ENCODE assay signal across 16 cellular contexts in genomic region chr19:38392707-38393308, GRCh38. TPM values are rescaled to one million over a fixed set of nuclear protein-coding genes. Genes with fewer than 3 reads are reported as not detected.
DNase-seq lines count a peak whose midpoint lies in the region; ATAC-seq, FAIRE-seq and TF ChIP-seq lines count a peak whose summit lies in the region.
"Had no signal": no experiment of that assay in that cellular context is flagged by ENCODE, and none has a peak within 500 bp of the region (broad histone marks: within the 10 kb centered on the region; RNA-seq: fewer than 3 reads in every experiment).

No MANE protein-coding gene starts in this region.

- TF ChIP-seq CTCF in A549 (IDR thresholded peaks at IDR 0.05) = no peak
- TF ChIP-seq CTCF in RWPE1 (conservative IDR thresholded peaks at IDR 0.05; ENCODE audit: low read depth) = no peak
- TF ChIP-seq CTCF in ascending aorta (IDR thresholded peaks at IDR 0.05) = no peak
- no peak for TF ChIP-seq CTCF in testis (IDR thresholded peaks at IDR 0.05)

- TF ChIP-seq POLR2A in A549 (IDR thresholded peaks at IDR 0.05; ENCODE audit: low read length) = no peak
- TF ChIP-seq POLR2A in H54 (IDR thresholded peaks at IDR 0.05; ENCODE audit: low read depth, low read length) = no peak
- no peak for TF ChIP-seq POLR2A in testis (IDR thresholded peaks at IDR 0.05)

- 43% methylated on average over 6 of the region's 6 CpGs for WGBS in A549 (ENCODE audit: missing lambda C conversion rate)
- WGBS in testis, 2 donors = 79 to 81% methylated on average over 6 of the region's 6 CpGs

- peak; percentile 66 to 79 for DNase-seq in A549 (ENCODE audit: low read depth in 1 of 2, low spot score in 1 of 2)
- peak; percentile 68 for DNase-seq in H54 (ENCODE audit: insufficient read length, low spot score)
- DNase-seq in RWPE1 (ENCODE audit: low spot score) = no peak
- peak; percentile 75 for DNase-seq in hepatic stellate cell (ENCODE audit: low spot score)
- DNase-seq in ascending aorta (ENCODE audit: low spot score in 2 of 2) = no peak
- DNase-seq in GM19240 (ENCODE audit: insufficient read length, low spot score) = no peak
- no peak for DNase-seq in testis
- DNase-seq: activated naive CD8-positive, alpha-beta T cell treated with anti-CD3 and anti-CD28 coated beads, Interleukin-2, amount 50 U/mL, for 24 hours; GDM1; MV-4-11; NCI-H446; stimulated activated CD4-positive, alpha-beta T cell treated with anti-CD3 and anti-CD28 coated beads, Interleukin-1b, Interleukin-23, amount 100 ng/mL, for 48 hours had no signal

- H3K4me3 ChIP-seq in A549 (no peak overlapping the region), ascending aorta (no peak overlapping the region), testis (no peak overlapping the region)
- H3K4me3 ChIP-seq: lung had no signal

- H3K4me1 ChIP-seq in A549 (peaks cover 36% of the 10 kb centered on the region), ascending aorta (peaks cover 0 to 10% of the 10 kb centered on the region in 2 donors), testis (peaks cover 12% of the 10 kb centered on the region)

- peak overlapping the region; percentile 62 for H3K4me2 ChIP-seq in A549

- POLR2A ChIA-PET in A549 (lab: Yijun Ruan, JAX) = interaction anchor here (1.8 kb wide), 1 partner anchor 19 kb away, joined by 6 read pairs; the partner anchor contains the start of gene PSMD8
- POLR2A ChIA-PET in RWPE1 (lab: Yijun Ruan, JAX; ENCODE audit: low non-redundant PET) = no interaction called here

- peak; percentile 7 to 17; a peak in 3 of 6 replicates for ATAC-seq in A549
- no peak for ATAC-seq in HG02678 (IDR thresholded peaks at IDR 0.05; ENCODE audit: unreplicated experiment)
- ATAC-seq: activated naive CD8-positive, alpha-beta T cell treated with anti-CD3 and anti-CD28 coated beads, Interleukin-2, amount 50 U/mL, for 24 hours had no signal

- intact Hi-C loops in ascending aorta (cut with DNase I) = loop anchor here (10.0 kb wide), 1 partner anchor 322 kb away; no protein-coding TSS in a partner anchor
- intact Hi-C loops in testis (cut with DNase I; ENCODE audit: low total_unique reads) = no loop called here

- TF ChIP-seq EP300 in A549 (IDR thresholded peaks at IDR 0.05) = no peak

- H3K36me3 ChIP-seq in ascending aorta (peaks cover 0 to 9% of the 10 kb centered on the region in 2 donors), testis (ENCODE audit: low read depth, missing control alignments) (no peaks in the 10 kb centered on the region)

- peak; percentile 98 for FAIRE-seq in A549 (lab: Jason Lieb, UNC)
- FAIRE-seq in H54 (lab: Jason Lieb, UNC) = no peak

- no peak for TF ChIP-seq RAD21 in A549 (conservative IDR thresholded peaks at IDR 0.05 in 1 of 2, IDR thresholded peaks at IDR 0.05 in 1 of 2)

- H3K27ac ChIP-seq in A549 (peak overlapping the region; percentile 61 to 74), RWPE1 (peak overlapping the region; percentile 37), ascending aorta (no peak overlapping the region), testis (no peak overlapping the region)
- H3K27ac ChIP-seq: VCaP had no signal

- H3K27me3 ChIP-seq in ascending aorta = no peaks in the 10 kb centered on the region
- H3K27me3 ChIP-seq in testis = no peaks in the 10 kb centered on the region

- CTCF ChIA-PET in A549 (lab: Yijun Ruan, JAX) = interaction anchor here (0.6 to 12.4 kb wide), 11 partner anchors 8 to 537 kb away, joined by 3 to 254 read pairs (median 4); partner anchors contain the start of genes FAM98C, MRPS12, PSMD8 and SARS2
- CTCF ChIA-PET in RWPE1 (lab: Yijun Ruan, JAX) = interaction anchor here (0.6 kb wide), 1 partner anchor 10 kb away, joined by 3 read pairs; no protein-coding TSS in a partner anchor

- H3K9me3 ChIP-seq in A549 (no peaks in the 10 kb centered on the region), ascending aorta (no peaks in the 10 kb centered on the region), testis (no peaks in the 10 kb centered on the region)

TF ChIP-seq in A549, 52 proteins besides CTCF, POLR2A, EP300 and RAD21 (continues in another document):
- peak; percentile 83; the same call in 1 of the 2 replicates for TF ChIP-seq MYC (IDR thresholded peaks at IDR 0.05; ENCODE audit: borderline replicate concordance, low read length)
- TF ChIP-seq NPAS2 (CRISPR knock-in tag; IDR thresholded peaks at IDR 0.05; ENCODE audit: borderline replicate concordance) = no peak
- TF ChIP-seq MAX (IDR thresholded peaks at IDR 0.05) = peak; percentile 79
- TF ChIP-seq KDM1A (IDR thresholded peaks at IDR 0.05; ENCODE audit: low read depth) = 0 out of 2 replicates have a peak, but pooled peaks have one; percentile 34
- TF ChIP-seq SREBF2 (IDR thresholded peaks at IDR 0.05) = no peak
- no peak for TF ChIP-seq FOSL2 (IDR thresholded peaks at IDR 0.05)
- 0 out of 2 replicates have a peak, but pooled peaks have one; percentile 4 for TF ChIP-seq FOSL2 (CRISPR knock-in tag; IDR thresholded peaks at IDR 0.05)
- no peak for TF ChIP-seq POLR2AphosphoS2 (conservative IDR thresholded peaks at IDR 0.05; ENCODE audit: low read length)
- no peak for TF ChIP-seq ZFP36 (IDR thresholded peaks at IDR 0.05; ENCODE audit: borderline replicate concordance, partially characterized antibody)
- TF ChIP-seq CBX8 (IDR thresholded peaks at IDR 0.05) = no peak
- TF ChIP-seq HOXB5 (CRISPR knock-in tag; IDR thresholded peaks at IDR 0.05) = 0 out of 2 replicates have a peak, but pooled peaks have one; percentile 32
- TF ChIP-seq BCL3 (IDR thresholded peaks at IDR 0.05) = no peak
- no peak for TF ChIP-seq HOXA7 (CRISPR knock-in tag; IDR thresholded peaks at IDR 0.05)
- TF ChIP-seq MAFK (IDR thresholded peaks at IDR 0.05; ENCODE audit: partially characterized antibody) = peak; percentile 28
- TF ChIP-seq CHD4 (IDR thresholded peaks at IDR 0.05; ENCODE audit: borderline replicate concordance) = no peak
- no peak for TF ChIP-seq TP53 (CRISPR knock-in tag; IDR thresholded peaks at IDR 0.05)

RNA-seq across cellular contexts. Expression of gene SPRED3, which starts 4.3 kb away (rescaled TPM):
- polyA plus RNA-seq in A549 (2011; rRNA removed) (3.0 and 3.5 TPM in 2 replicates), A549 (2017; fragmentation: RNase III; extraction: RNeasy Plus Mini Kit Qiagen cat#74134 plus additional on column Dnase treatment) (2.6 to 3.6 TPM (median 2.8 TPM) in 3 replicates), testis (ENCODE audit: insufficient read depth, low read depth, low replicate concordance) (1.7 TPM)
- polyA plus RNA-seq in A549 (2012; cell fraction: cytosol; rRNA removed) = 2.3 and 2.6 TPM in 2 replicates
- polyA plus RNA-seq in A549 (2012; cell fraction: nucleus; rRNA removed) = 11.1 and 12.9 TPM in 2 replicates
- polyA minus RNA-seq in A549 (2011; rRNA and poly(A)+ RNA removed) = 4.0 and 8.1 TPM in 2 replicates
- total RNA-seq in ascending aorta (18.3 TPM), testis (1 to 10 TPM; 2.2 to 2.6 TPM)

RNA-seq across cellular contexts. Expression of gene GGN, which starts 5.0 kb away (rescaled TPM):
- polyA plus RNA-seq in A549 (2011; rRNA removed) = not detected in 2 replicates
- 0.08 and 0.22 TPM in 2 replicates for polyA plus RNA-seq in A549 (2012; cell fraction: cytosol; rRNA removed)
- polyA plus RNA-seq in A549 (2012; cell fraction: nucleus; rRNA removed) = 0.11 and 0.23 TPM in 2 replicates
- 0.33 to 0.66 TPM (median 0.46 TPM) in 3 replicates for polyA plus RNA-seq in A549 (2017; fragmentation: RNase III; extraction: RNeasy Plus Mini Kit Qiagen cat#74134 plus additional on column Dnase treatment)
- not detected in 2 replicates for polyA minus RNA-seq in A549 (2011; rRNA and poly(A)+ RNA removed)
- 46.9 TPM for total RNA-seq in ascending aorta
- 10 to 100 TPM; 43.7 to 80.2 TPM for total RNA-seq in testis
- polyA plus RNA-seq in testis (ENCODE audit: insufficient read depth, low read depth, low replicate concordance) = 196 TPM
- total RNA-seq: omental fat pad had no signal

RNA-seq across cellular contexts. Expression of gene FAM98C, which starts 10.1 kb away (rescaled TPM):
- polyA plus RNA-seq in A549 (2011; rRNA removed) (12.8 and 13.8 TPM in 2 replicates), A549 (2017; fragmentation: RNase III; extraction: RNeasy Plus Mini Kit Qiagen cat#74134 plus additional on column Dnase treatment) (19.5 to 20.4 TPM (median 20.1 TPM) in 3 replicates), testis (ENCODE audit: insufficient read depth, low read depth, low replicate concordance) (17.7 TPM)
- polyA plus RNA-seq in A549 (2012; cell fraction: cytosol; rRNA removed) = 36.5 and 42.2 TPM in 2 replicates
- 70.9 and 89.2 TPM in 2 replicates for polyA plus RNA-seq in A549 (2012; cell fraction: nucleus; rRNA removed)
- 7.9 and 13.8 TPM in 2 replicates for polyA minus RNA-seq in A549 (2011; rRNA and poly(A)+ RNA removed)
- total RNA-seq in ascending aorta (11.1 TPM), testis (10 to 100 TPM; 13.0 to 14.1 TPM)

RNA-seq across cellular contexts. Expression of gene PSMD8, which starts 18.4 kb away (rescaled TPM):
- 437 and 469 TPM in 2 replicates for polyA plus RNA-seq in A549 (2011; rRNA removed)
- 941 and 1,147 TPM in 2 replicates for polyA plus RNA-seq in A549 (2012; cell fraction: cytosol; rRNA removed)
- polyA plus RNA-seq in A549 (2012; cell fraction: nucleus; rRNA removed) = 541 and 764 TPM in 2 replicates
- polyA plus RNA-seq in A549 (2017; fragmentation: RNase III; extraction: RNeasy Plus Mini Kit Qiagen cat#74134 plus additional on column Dnase treatment) = 456 to 462 TPM (median 458 TPM) in 3 replicates
- polyA minus RNA-seq in A549 (2011; rRNA and poly(A)+ RNA removed) = 402 and 496 TPM in 2 replicates
- total RNA-seq in ascending aorta = 235 TPM
- 100 to 1,000 TPM; 244 to 265 TPM for total RNA-seq in testis
- polyA plus RNA-seq in testis (ENCODE audit: insufficient read depth, low read depth, low replicate concordance) = 373 TPM

RNA-seq across cellular contexts. Expression of gene RASGRP4, which starts 33.2 kb away (rescaled TPM):
- polyA plus RNA-seq in A549 (2011; rRNA removed) = 0.13 and 0.22 TPM in 2 replicates
- polyA plus RNA-seq in A549 (2012; cell fraction: cytosol; rRNA removed) = 0.13 and 0.18 TPM in 2 replicates
- polyA plus RNA-seq in A549 (2012; cell fraction: nucleus; rRNA removed) = 0.04 and 0.10 TPM in 2 replicates
- polyA plus RNA-seq in A549 (2017; fragmentation: RNase III; extraction: RNeasy Plus Mini Kit Qiagen cat#74134 plus additional on column Dnase treatment) = 0.09 to 0.30 TPM (median 0.18 TPM) in 3 replicates
- polyA minus RNA-seq in A549 (2011; rRNA and poly(A)+ RNA removed) = 0.12 TPM in 1 of 2 replicates, not detected in the other
- total RNA-seq in ascending aorta = 0.64 TPM
- 1 to 10 TPM in 1 of 2 donors, under 1 TPM in 1; 0.71 to 1.3 TPM for total RNA-seq in testis
- polyA plus RNA-seq in testis (ENCODE audit: insufficient read depth, low read depth, low replicate concordance) = 1.5 TPM

Comparison
In these comparisons a context has a peak if more than half of its experiments do, and no peak if none do; other contexts are left out.
1. DNase-seq: peak in A549 (2 of 2), H54 (single experiment) and hepatic stellate cell (single experiment); none in RWPE1 (single experiment), ascending aorta (0 of 2), GM19240 (single experiment) and testis (single experiment).
2. H3K27ac ChIP-seq: peak in A549 (2 of 2) and RWPE1 (single experiment); none in ascending aorta (0 of 2) and testis (0 of 2).